ENCODE assay signal across 8 cellular contexts in genomic region chr14:101721951-101722661, GRCh38. TPM values are rescaled to one million over a fixed set of nuclear protein-coding genes. Genes with fewer than 3 reads are reported as not detected.
DNase-seq lines count a peak whose midpoint lies in the region; FAIRE-seq and TF ChIP-seq lines count a peak whose summit lies in the region.

No MANE protein-coding gene starts in this region.

- H4K20me1 ChIP-seq in Karpas-422 (ENCODE audit: insufficient read depth, low read depth, low read length), result no peaks in the 10 kb centered on the region

- H3K9ac ChIP-seq in Karpas-422 (ENCODE audit: low read length), result no peak overlapping the region

- H3K36me3 ChIP-seq in Karpas-422 (ENCODE audit: insufficient read depth, low read length), result no peaks in the 10 kb centered on the region

- DNase-seq in GDM1 (lab: John Stamatoyannopoulos, UW) (peak; percentile 12), NAMALWA (ENCODE audit: low spot score) (peak; percentile 26), activated T-cell treated with anti-CD3 and anti-CD28 coated beads for 1 hour (ENCODE audit: low read depth) (peak; percentile 58), foreskin melanocyte (peak; percentile 96), Karpas-422 (no peak), D721Med (ENCODE audit: insufficient read length, low spot score) (no peak), NCI-H82 treated with DMSO at 0.1 percent for 48 hours (lab: John Stamatoyannopoulos, UW; ENCODE audit: unreplicated experiment) (no peak)
- DNase-seq in stimulated activated CD4-positive, alpha-beta T cell treated with anti-CD3 and anti-CD28 coated beads, Interleukin-15, amount 100 ng/mL, for 48 hours (ENCODE audit: low read depth in 2 of 2), result peak; percentile 53 to 54

- no peak for FAIRE-seq in D721Med (lab: Jason Lieb, UNC)

- TF ChIP-seq CTCF in D721Med (IDR thresholded peaks at IDR 0.05; ENCODE audit: insufficient read depth, missing control alignments), result no peak

- H3K4me1 ChIP-seq in Karpas-422 (ENCODE audit: low read length), result peaks cover 7% of the 10 kb centered on the region

- H3K27me3 ChIP-seq in Karpas-422 (ENCODE audit: low read length), result no peaks in the 10 kb centered on the region

- H3K79me2 ChIP-seq in Karpas-422 (ENCODE audit: low read length), result no peaks in the 10 kb centered on the region

- no peaks in the 10 kb centered on the region for H3K9me3 ChIP-seq in Karpas-422 (ENCODE audit: low read length)

- no peak overlapping the region for H3K4me2 ChIP-seq in Karpas-422 (ENCODE audit: low read depth, low read length, poor library complexity, severe bottlenecking)

- no peak overlapping the region for H2AFZ ChIP-seq in Karpas-422 (ENCODE audit: low read length)

- H3K27ac ChIP-seq in Karpas-422 (ENCODE audit: low read length), result no peak overlapping the region

- no peaks in the 10 kb centered on the region for H3K9me2 ChIP-seq in Karpas-422 (replicated peaks; ENCODE audit: insufficient read depth, low read length)

- H3K4me3 ChIP-seq in Karpas-422 (ENCODE audit: low read length), result no peak overlapping the region

RNA-seq across cellular contexts. Expression of gene PPP2R5C, which starts 39.4 kb away (rescaled TPM):
- total RNA-seq in Karpas-422 (2014; rRNA removed; shearing (Covaris generic); ENCODE audit: low replicate concordance), result 233 and 301 TPM in 2 replicates

Comparison
In these comparisons a context has a peak if more than half of its experiments do, and no peak if none do; other contexts are left out.
1. DNase-seq: peak in GDM1 (single experiment), NAMALWA (single experiment), activated T-cell treated with anti-CD3 and anti-CD28 coated beads for 1 hour (single experiment), foreskin melanocyte (single experiment) and stimulated activated CD4-positive, alpha-beta T cell treated with anti-CD3 and anti-CD28 coated beads, Interleukin-15, amount 100 ng/mL, for 48 hours (2 of 2); none in Karpas-422 (single experiment), D721Med (single experiment) and NCI-H82 treated with DMSO at 0.1 percent for 48 hours (single experiment).